Comparison of ENCODE assay signal across 24 cellular contexts in genomic region chr7:122487131-122487530, GRCh38.
"Had no signal": no experiment of that assay in that cellular context is flagged by ENCODE, and none has a peak within 500 bp of the region (broad histone marks: within the 10 kb centered on the region; RNA-seq: fewer than 3 reads in every experiment).

No MANE protein-coding gene starts in this region.

- H3K4me3 Mint-ChIP-seq: activated naive CD4-positive, alpha-beta T cell treated with anti-CD3 and anti-CD28 coated beads, Interleukin-2, amount 10 ng/mL, durations not matched to agents 7 days and 5 days; mesothelial cell of epicardium; natural killer cell treated with Interleukin-12 subunit alpha and Interleukin-12 subunit beta and Interleukin-15 and Interleukin-18, amount 100 ng/mL, for 72 hours had no signal

- H3K27me3 Mint-ChIP-seq: activated naive CD4-positive, alpha-beta T cell treated with anti-CD3 and anti-CD28 coated beads, Interleukin-2, amount 10 ng/mL, durations not matched to agents 7 days and 5 days; natural killer cell treated with Interleukin-12 subunit alpha and Interleukin-12 subunit beta and Interleukin-15 and Interleukin-18, amount 100 ng/mL, for 72 hours had no signal

- H3K4me3 ChIP-seq: body of pancreas, colonic mucosa, left lung, tibial artery had no signal

- ATAC-seq: body of pancreas; left lung; natural killer cell treated with Interleukin-12 subunit alpha and Interleukin-12 subunit beta and Interleukin-15 and Interleukin-18, amount 100 ng/mL, for 72 hours; stimulated activated naive CD8-positive, alpha-beta T cell treated with anti-CD3 and anti-CD28 coated beads, Interleukin-15, Interleukin-2, amounts not matched to agents 100 U/mL and 50 U/mL, for 24 hours had no signal

- H3K9ac ChIP-seq: parathyroid adenoma had no signal

- H3K4me1 Mint-ChIP-seq: activated naive CD4-positive, alpha-beta T cell treated with anti-CD3 and anti-CD28 coated beads, Interleukin-2, amount 10 ng/mL, durations not matched to agents 7 days and 5 days; mesothelial cell of epicardium had no signal

- H3K9me3 Mint-ChIP-seq: activated naive CD4-positive, alpha-beta T cell treated with anti-CD3 and anti-CD28 coated beads, Interleukin-2, amount 10 ng/mL, durations not matched to agents 7 days and 5 days; mesothelial cell of epicardium had no signal

- DNase-seq: activated CD4-positive, alpha-beta T cell treated with anti-CD3 and anti-CD28 coated beads for 1 hour; activated CD8-positive, alpha-beta memory T cell treated with anti-CD3 and anti-CD28 coated beads for 24 hours; activated CD8-positive, alpha-beta memory T cell treated with anti-CD3 and anti-CD28 coated beads, Interleukin-2, amount 50 U/mL, for 48 hours; activated effector memory CD4-positive, alpha-beta T cell treated with Interleukin-2 at 50 U/mL for 16 hours; activated naive CD4-positive, alpha-beta T cell treated with anti-CD3 and anti-CD28 coated beads, Interleukin-2, amount 10 ng/mL, durations not matched to agents 7 days and 5 days; activated T-cell treated with anti-CD3 and anti-CD28 coated beads, Interleukin-2, amount 50 U/mL, for 48 hours; body of pancreas; central memory CD4-positive, alpha-beta T cell; colonic mucosa; glutamatergic neuron; hippocampal formation; kidney; left lung; stimulated activated CD4-positive, alpha-beta T cell treated with anti-CD3 and anti-CD28 coated beads, Interleukin-12 subunit alpha, Interleukin-12 subunit beta, amount 100 ng/mL, for 4 hours; stimulated activated CD4-positive, alpha-beta T cell treated with anti-CD3 and anti-CD28 coated beads, Interleukin-1b, Interleukin-23, amount 100 ng/mL, for 48 hours; stimulated activated naive CD8-positive, alpha-beta T cell treated with anti-CD3 and anti-CD28 coated beads, Interleukin-15, Interleukin-2, amounts not matched to agents 100 U/mL and 50 U/mL, for 24 hours; substantia nigra; T-helper 2 cell; tibial artery; WERI-Rb-1 had no signal

- H3K27me3 ChIP-seq: body of pancreas, colonic mucosa, left lung, neutrophil, tibial artery had no signal

- H3K36me3 Mint-ChIP-seq: activated naive CD4-positive, alpha-beta T cell treated with anti-CD3 and anti-CD28 coated beads, Interleukin-2, amount 10 ng/mL, durations not matched to agents 7 days and 5 days; mesothelial cell of epicardium; natural killer cell treated with Interleukin-12 subunit alpha and Interleukin-12 subunit beta and Interleukin-15 and Interleukin-18, amount 100 ng/mL, for 72 hours had no signal

- H3K9me3 ChIP-seq: body of pancreas, colonic mucosa, left lung, neutrophil, tibial artery had no signal

- H3K36me3 ChIP-seq: colonic mucosa, left lung, neutrophil, tibial artery, WERI-Rb-1 had no signal

- H3K79me2 ChIP-seq: parathyroid adenoma had no signal

- H2AFZ ChIP-seq: parathyroid adenoma had no signal

- H3K27ac Mint-ChIP-seq: activated naive CD4-positive, alpha-beta T cell treated with anti-CD3 and anti-CD28 coated beads, Interleukin-2, amount 10 ng/mL, durations not matched to agents 7 days and 5 days; mesothelial cell of epicardium; natural killer cell treated with Interleukin-12 subunit alpha and Interleukin-12 subunit beta and Interleukin-15 and Interleukin-18, amount 100 ng/mL, for 72 hours had no signal

- H3K4me1 ChIP-seq: body of pancreas, colonic mucosa, left lung, parathyroid adenoma, tibial artery had no signal

- H3K27ac ChIP-seq: body of pancreas, colonic mucosa, left lung, neutrophil, parathyroid adenoma, tibial artery, WERI-Rb-1 had no signal
